33 cellular contexts compared by ENCODE assay signal in the genomic region with DNA sequence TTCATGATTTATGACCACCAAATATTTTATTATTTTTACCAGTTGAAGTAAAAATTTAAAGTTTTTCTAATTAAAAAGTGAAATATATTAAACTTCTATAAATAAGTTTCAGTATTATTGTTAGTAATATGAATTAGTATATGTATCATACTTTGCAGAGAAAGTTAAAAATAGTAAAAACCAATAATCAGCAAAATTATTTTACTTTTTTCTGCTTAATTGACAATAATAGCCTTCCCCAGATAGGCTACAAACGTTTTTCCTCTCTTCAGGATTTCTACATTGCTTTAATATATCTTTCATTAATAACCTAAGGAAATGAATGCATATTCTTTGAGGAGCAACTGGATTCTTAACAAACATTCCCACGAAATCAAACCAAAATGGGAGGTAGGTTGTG.
"Had no signal": no experiment of that assay in that cellular context is flagged by ENCODE, and none has a peak within 500 bp of the region (broad histone marks: within the 10 kb centered on the region; RNA-seq: fewer than 3 reads in every experiment).

No MANE protein-coding gene starts in this region.

- H3K9me3 ChIP-seq: breast epithelium had no signal

- ATAC-seq: activated CD8-positive, alpha-beta T cell treated with anti-CD3 and anti-CD28 coated beads for 36 hours; activated naive CD4-positive, alpha-beta T cell treated with anti-CD3 and anti-CD28 coated beads, Interleukin-2, amount 50 U/mL, for 72 hours; activated T-cell treated with anti-CD3 and anti-CD28 coated beads, Interleukin-2, amount 50 U/mL, for 4 hours; activated T-cell treated with anti-CD3 and anti-CD28 coated beads, Interleukin-2, amount 50 U/mL, for 72 hours; activated T-helper 17 cell treated with anti-CD3 and anti-CD28 coated beads, Interleukin-2, amount 50 U/mL, for 72 hours; body of pancreas had no signal

- H3K4me1 ChIP-seq: adrenal gland, body of pancreas, breast epithelium had no signal

- H3K36me3 ChIP-seq: adrenal gland, brain microvascular endothelial cell, breast epithelium had no signal

- H3K27me3 ChIP-seq: adrenal gland, body of pancreas, brain microvascular endothelial cell, breast epithelium had no signal

- DNase-seq: activated B cell treated with CpG ODN at 0.5 μM for 24 hours; activated CD4-positive, alpha-beta memory T cell treated with anti-CD3 and anti-CD28 coated beads for 36 hours; activated CD4-positive, alpha-beta T cell treated with anti-CD3 and anti-CD28 coated beads for 4 hours; activated CD4-positive, alpha-beta T cell treated with anti-CD3 and anti-CD28 coated beads, Interleukin-2, amount 10 ng/mL, durations not matched to agents 24 days and 14 days; activated CD4-positive, alpha-beta T cell treated with anti-CD3 and anti-CD28 coated beads, Interleukin-2, amount 50 U/mL, for 1 hour; activated CD4-positive, alpha-beta T cell treated with anti-CD3 and anti-CD28 coated beads, Interleukin-2, amount 50 U/mL, for 4 hours; activated CD4-positive, CD25-positive, alpha-beta regulatory T cell treated with anti-CD3 and anti-CD28 coated beads, Interleukin-2, amount 50 U/mL, for 72 hours; activated CD8-positive, alpha-beta memory T cell treated with anti-CD3 and anti-CD28 coated beads, Interleukin-2, amount 50 U/mL, for 4 hours; activated CD8-positive, alpha-beta T cell treated with anti-CD3 and anti-CD28 coated beads for 36 hours; activated effector memory CD4-positive, alpha-beta T cell treated with anti-CD3 and anti-CD28 coated beads, Interleukin-2, amount 50 U/mL, for 16 hours; activated gamma-delta T cell treated with Interleukin-2 at 50 U/mL for 16 hours; activated naive CD4-positive, alpha-beta T cell; activated naive CD4-positive, alpha-beta T cell treated with anti-CD3 and anti-CD28 coated beads for 36 hours; activated naive CD4-positive, alpha-beta T cell treated with anti-CD3 and anti-CD28 coated beads, Interleukin-2, amount 50 U/mL, for 16 hours; activated naive CD8-positive, alpha-beta T cell treated with anti-CD3 and anti-CD28 coated beads for 36 hours; activated T-cell treated with anti-CD3 and anti-CD28 coated beads for 4 hours; activated T-cell treated with anti-CD3 and anti-CD28 coated beads, Interleukin-2, amount 50 U/mL, for 1 hour; activated T-cell treated with anti-CD3 and anti-CD28 coated beads, Interleukin-2, amount 50 U/mL, for 4 hours; activated T-cell treated with anti-CD3 and anti-CD28 coated beads, Interleukin-2, amount 50 U/mL, for 72 hours; adrenal gland; amniotic stem cell; aorta; body of pancreas; brain microvascular endothelial cell; central memory CD4-positive, alpha-beta T cell; T-helper 2 cell; T-helper 9 cell had no signal

- FAIRE-seq: astrocyte, TTC549 had no signal

- H3K27ac ChIP-seq: adrenal gland, body of pancreas, brain microvascular endothelial cell, breast epithelium, VCaP had no signal

- H3K4me3 ChIP-seq: adrenal gland, body of pancreas, breast epithelium had no signal
